In the genomic region with DNA sequence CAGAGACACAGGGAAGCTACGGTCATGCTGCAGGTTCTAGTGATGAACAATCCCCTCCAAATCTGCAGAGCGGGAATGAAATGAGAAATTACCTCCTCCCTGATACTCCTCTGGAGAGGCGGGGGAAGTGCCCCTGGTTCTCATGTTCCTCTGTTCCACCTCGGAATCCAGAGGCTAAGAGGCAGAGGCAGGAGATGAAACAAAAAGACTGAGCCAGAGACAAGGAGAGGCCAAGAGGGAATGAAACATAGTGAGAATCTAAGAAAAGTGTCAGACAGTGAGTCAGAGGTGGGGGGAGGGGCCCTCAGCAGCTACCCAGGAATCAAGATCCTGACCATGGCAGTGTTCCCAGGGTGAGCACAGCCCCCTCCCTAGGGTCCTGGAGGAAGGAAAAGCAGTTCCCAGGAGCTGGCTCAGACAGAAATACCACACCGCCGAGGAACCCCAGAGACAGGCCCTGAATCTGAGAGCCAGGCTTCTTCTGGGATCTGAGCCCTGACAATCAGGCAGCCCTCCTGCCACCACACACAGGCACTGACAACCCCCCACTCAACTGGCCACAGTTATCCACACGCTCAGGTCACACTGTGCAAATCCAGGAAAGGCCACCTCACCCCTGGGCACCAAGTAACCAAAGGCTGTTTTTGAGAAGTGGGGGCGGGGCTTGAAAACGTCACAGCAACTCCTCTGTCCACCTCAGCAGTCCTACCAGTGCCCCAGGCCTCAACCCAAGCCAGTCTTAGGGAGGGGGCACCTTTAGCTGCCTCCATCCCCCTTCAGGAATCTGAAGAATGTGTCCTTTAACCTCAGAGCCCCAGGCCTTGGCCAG, we compare ENCODE assay signal across 8 cellular contexts. TPM values are rescaled to one million over a fixed set of nuclear protein-coding genes. Genes with fewer than 3 reads are reported as not detected.
DNase-seq lines count a peak whose midpoint lies in the region; ATAC-seq and TF ChIP-seq lines count a peak whose summit lies in the region.

No MANE protein-coding gene starts in this region.

- peak overlapping the region; percentile 0; the same call in 1 of the 2 replicates for H3K4me3 ChIP-seq in iPS DF 6.9 (ENCODE audit: low read length)

- no peaks in the 10 kb centered on the region for H3K9me3 ChIP-seq in iPS DF 6.9 (ENCODE audit: control insufficient read depth, insufficient read depth, low read length)

- peaks cover 8% of the 10 kb centered on the region for H3K27me3 Mint-ChIP-seq in brain

- no peak for TF ChIP-seq CTCF in brain (conservative IDR thresholded peaks at IDR 0.05)

- ATAC-seq in SK-N-SH treated with all-trans-retinoic acid at 6 μM for 48 hours (peak; percentile 57), GM19395 (IDR thresholded peaks at IDR 0.05; ENCODE audit: unreplicated experiment) (no peak)

- no peaks in the 10 kb centered on the region for H3K36me3 Mint-ChIP-seq in brain

- no peaks in the 10 kb centered on the region for H3K36me3 ChIP-seq in iPS DF 6.9 (ENCODE audit: control insufficient read depth, insufficient read depth, low read length)

- peak overlapping the region; percentile 98 to 99 (median 98) for H3K27ac Mint-ChIP-seq in brain

- H3K27me3 ChIP-seq in iPS DF 6.9 (ENCODE audit: control insufficient read depth, insufficient read depth, low read length) = no peaks in the 10 kb centered on the region

- no CpG with 5 or more reads among the region's 9 CpGs for WGBS in iPS DF 6.9 (ENCODE audit: insufficient coverage, insufficient read length)

- peaks cover 76% of the 10 kb centered on the region for H3K4me1 Mint-ChIP-seq in brain

- DNase-seq in SIG-M5 treated with dmso at 0.1 percent for 504 hours (lab: John Stamatoyannopoulos, UW; ENCODE audit: unreplicated experiment) = peak; percentile 42
- DNase-seq in SIG-M5 (lab: John Stamatoyannopoulos, UW) = no peak
- no peak for DNase-seq in iPS DF 6.9 (ENCODE audit: low read depth, low spot score)
- DNase-seq in retina = peak; percentile 61
- no peak for DNase-seq in GM19240 (ENCODE audit: insufficient read length, low spot score)

- H3K4me1 ChIP-seq in iPS DF 6.9 (ENCODE audit: control insufficient read depth, insufficient read depth, low read length) = peaks cover 25% of the 10 kb centered on the region

- peak overlapping the region; percentile 92 to 100 (median 97) for H3K4me3 Mint-ChIP-seq in brain

- H3K27ac ChIP-seq in iPS DF 6.9 (ENCODE audit: low read length) = no peak overlapping the region

- H3K9me3 Mint-ChIP-seq in brain = peaks cover 0 to 3% (median 0%) of the 10 kb centered on the region in 5 experiments

TF ChIP-seq in SK-N-SH treated with all-trans-retinoic acid at 6 μM for 48 hours, 23 proteins besides CTCF, POLR2A, EP300 and RAD21:
- TF ChIP-seq ARNTL (CRISPR knock-in tag; IDR thresholded peaks at IDR 0.05; ENCODE audit: borderline replicate concordance, low read depth) = no peak
- TF ChIP-seq ZC3H10 (CRISPR knock-in tag; IDR thresholded peaks at IDR 0.05) = no peak
- TF ChIP-seq, protein P1, sequence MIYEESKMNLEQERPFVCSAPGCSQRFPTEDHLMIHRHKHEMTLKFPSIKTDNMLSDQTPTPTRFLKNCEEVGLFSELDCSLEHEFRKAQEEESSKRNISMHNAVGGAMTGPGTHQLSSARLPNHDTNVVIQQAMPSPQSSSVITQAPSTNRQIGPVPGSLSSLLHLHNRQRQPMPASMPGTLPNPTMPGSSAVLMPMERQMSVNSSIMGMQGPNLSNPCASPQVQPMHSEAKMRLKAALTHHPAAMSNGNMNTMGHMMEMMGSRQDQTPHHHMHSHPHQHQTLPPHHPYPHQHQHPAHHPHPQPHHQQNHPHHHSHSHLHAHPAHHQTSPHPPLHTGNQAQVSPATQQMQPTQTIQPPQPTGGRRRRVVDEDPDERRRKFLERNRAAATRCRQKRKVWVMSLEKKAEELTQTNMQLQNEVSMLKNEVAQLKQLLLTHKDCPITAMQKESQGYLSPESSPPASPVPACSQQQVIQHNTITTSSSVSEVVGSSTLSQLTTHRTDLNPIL (CRISPR knock-in tag; IDR thresholded peaks at IDR 0.05; ENCODE audit: low read depth) = no peak
- no peak for TF ChIP-seq ZFP3 (CRISPR knock-in tag; IDR thresholded peaks at IDR 0.05)
- no peak for TF ChIP-seq SNAI2 (CRISPR knock-in tag; IDR thresholded peaks at IDR 0.05)
- no peak for TF ChIP-seq ESRRG (CRISPR knock-in tag; IDR thresholded peaks at IDR 0.05)
- TF ChIP-seq, protein P2, sequence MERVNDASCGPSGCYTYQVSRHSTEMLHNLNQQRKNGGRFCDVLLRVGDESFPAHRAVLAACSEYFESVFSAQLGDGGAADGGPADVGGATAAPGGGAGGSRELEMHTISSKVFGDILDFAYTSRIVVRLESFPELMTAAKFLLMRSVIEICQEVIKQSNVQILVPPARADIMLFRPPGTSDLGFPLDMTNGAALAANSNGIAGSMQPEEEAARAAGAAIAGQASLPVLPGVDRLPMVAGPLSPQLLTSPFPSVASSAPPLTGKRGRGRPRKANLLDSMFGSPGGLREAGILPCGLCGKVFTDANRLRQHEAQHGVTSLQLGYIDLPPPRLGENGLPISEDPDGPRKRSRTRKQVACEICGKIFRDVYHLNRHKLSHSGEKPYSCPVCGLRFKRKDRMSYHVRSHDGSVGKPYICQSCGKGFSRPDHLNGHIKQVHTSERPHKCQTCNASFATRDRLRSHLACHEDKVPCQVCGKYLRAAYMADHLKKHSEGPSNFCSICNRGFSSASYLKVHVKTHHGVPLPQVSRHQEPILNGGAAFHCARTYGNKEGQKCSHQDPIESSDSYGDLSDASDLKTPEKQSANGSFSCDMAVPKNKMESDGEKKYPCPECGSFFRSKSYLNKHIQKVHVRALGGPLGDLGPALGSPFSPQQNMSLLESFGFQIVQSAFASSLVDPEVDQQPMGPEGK (CRISPR knock-in tag; IDR thresholded peaks at IDR 0.05; ENCODE audit: borderline replicate concordance) = no peak
- TF ChIP-seq OSR1 (CRISPR knock-in tag; IDR thresholded peaks at IDR 0.05) = no peak
- TF ChIP-seq TCF4 (CRISPR knock-in tag; IDR thresholded peaks at IDR 0.05; ENCODE audit: borderline replicate concordance) = no peak
- no peak for TF ChIP-seq BACH2 (CRISPR knock-in tag; IDR thresholded peaks at IDR 0.05; ENCODE audit: borderline replicate concordance)
- no peak for TF ChIP-seq ZNF70 (CRISPR knock-in tag; IDR thresholded peaks at IDR 0.05)
- TF ChIP-seq ZNF565 (CRISPR knock-in tag; conservative IDR thresholded peaks at IDR 0.05; ENCODE audit: low read depth) = no peak
- TF ChIP-seq ISL1 (CRISPR knock-in tag; IDR thresholded peaks at IDR 0.05) = no peak

RNA-seq across cellular contexts. Expression of a gene that starts 2.4 kb away (rescaled TPM):
- polyA plus RNA-seq in brain (ENCODE audit: insufficient read depth, low read depth, low replicate concordance) = 9.0 TPM

RNA-seq across cellular contexts. Expression of a gene that starts 41.4 kb away (rescaled TPM):
- not detected for polyA plus RNA-seq in brain (ENCODE audit: insufficient read depth, low read depth, low replicate concordance)

RNA-seq across cellular contexts. Expression of a gene that starts 43.5 kb away (rescaled TPM):
- 1.7 TPM for polyA plus RNA-seq in brain (ENCODE audit: insufficient read depth, low read depth, low replicate concordance)

RNA-seq across cellular contexts. Expression of a gene that starts 43.6 kb away (rescaled TPM):
- 34.3 TPM for polyA plus RNA-seq in brain (ENCODE audit: insufficient read depth, low read depth, low replicate concordance)

Comparison
In these comparisons a context has a peak if more than half of its experiments do, and no peak if none do; other contexts are left out.
1. DNase-seq: peak in SIG-M5 treated with dmso at 0.1 percent for 504 hours (single experiment) and retina (single experiment); none in SIG-M5 (single experiment), iPS DF 6.9 (single experiment) and GM19240 (single experiment).